1 cellular context compared by ENCODE assay signal in the genomic region with DNA sequence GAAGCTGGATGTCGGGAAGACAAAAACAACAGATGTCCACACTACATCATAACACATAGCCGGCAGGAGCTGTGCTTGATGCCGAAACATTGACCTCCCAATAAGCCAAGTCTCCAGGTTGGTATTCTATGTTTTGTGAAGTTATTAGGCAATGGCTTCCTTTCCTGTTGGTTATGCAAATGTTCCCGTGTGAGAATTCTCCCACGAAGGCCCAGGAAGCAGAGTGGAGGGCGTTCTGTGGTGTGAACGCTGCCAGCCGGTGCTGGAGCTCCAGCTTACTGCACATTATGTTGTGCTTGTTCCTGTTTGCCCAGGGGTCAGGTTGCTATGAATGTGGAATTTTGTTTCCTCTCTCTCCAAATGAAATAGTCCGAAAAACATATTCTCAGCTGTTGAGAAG.
TF ChIP-seq lines count a peak whose summit lies in the region.

No MANE protein-coding gene starts in this region.

TF ChIP-seq in GM23338, 12 proteins besides CTCF, POLR2A, EP300 and RAD21 (continued from another document):
- TF ChIP-seq, protein P1, sequence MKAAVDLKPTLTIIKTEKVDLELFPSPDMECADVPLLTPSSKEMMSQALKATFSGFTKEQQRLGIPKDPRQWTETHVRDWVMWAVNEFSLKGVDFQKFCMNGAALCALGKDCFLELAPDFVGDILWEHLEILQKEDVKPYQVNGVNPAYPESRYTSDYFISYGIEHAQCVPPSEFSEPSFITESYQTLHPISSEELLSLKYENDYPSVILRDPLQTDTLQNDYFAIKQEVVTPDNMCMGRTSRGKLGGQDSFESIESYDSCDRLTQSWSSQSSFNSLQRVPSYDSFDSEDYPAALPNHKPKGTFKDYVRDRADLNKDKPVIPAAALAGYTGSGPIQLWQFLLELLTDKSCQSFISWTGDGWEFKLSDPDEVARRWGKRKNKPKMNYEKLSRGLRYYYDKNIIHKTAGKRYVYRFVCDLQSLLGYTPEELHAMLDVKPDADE (IDR thresholded peaks at IDR 0.05) = no peak
- TF ChIP-seq EZH2 (IDR thresholded peaks at IDR 0.05; ENCODE audit: low read depth, unreplicated experiment) (no peak), CREB1 (CRISPR knock-in tag; IDR thresholded peaks at IDR 0.05; ENCODE audit: low read depth) (no peak), JUNB (IDR thresholded peaks at IDR 0.05; ENCODE audit: unreplicated experiment) (no peak), STAT1 (IDR thresholded peaks at IDR 0.05; ENCODE audit: unreplicated experiment) (no peak), POLR2AphosphoS5 (IDR thresholded peaks at IDR 0.05; ENCODE audit: low read depth) (no peak), NANOG (IDR thresholded peaks at IDR 0.05; ENCODE audit: borderline replicate concordance) (no peak)
- TF ChIP-seq, protein P2, sequence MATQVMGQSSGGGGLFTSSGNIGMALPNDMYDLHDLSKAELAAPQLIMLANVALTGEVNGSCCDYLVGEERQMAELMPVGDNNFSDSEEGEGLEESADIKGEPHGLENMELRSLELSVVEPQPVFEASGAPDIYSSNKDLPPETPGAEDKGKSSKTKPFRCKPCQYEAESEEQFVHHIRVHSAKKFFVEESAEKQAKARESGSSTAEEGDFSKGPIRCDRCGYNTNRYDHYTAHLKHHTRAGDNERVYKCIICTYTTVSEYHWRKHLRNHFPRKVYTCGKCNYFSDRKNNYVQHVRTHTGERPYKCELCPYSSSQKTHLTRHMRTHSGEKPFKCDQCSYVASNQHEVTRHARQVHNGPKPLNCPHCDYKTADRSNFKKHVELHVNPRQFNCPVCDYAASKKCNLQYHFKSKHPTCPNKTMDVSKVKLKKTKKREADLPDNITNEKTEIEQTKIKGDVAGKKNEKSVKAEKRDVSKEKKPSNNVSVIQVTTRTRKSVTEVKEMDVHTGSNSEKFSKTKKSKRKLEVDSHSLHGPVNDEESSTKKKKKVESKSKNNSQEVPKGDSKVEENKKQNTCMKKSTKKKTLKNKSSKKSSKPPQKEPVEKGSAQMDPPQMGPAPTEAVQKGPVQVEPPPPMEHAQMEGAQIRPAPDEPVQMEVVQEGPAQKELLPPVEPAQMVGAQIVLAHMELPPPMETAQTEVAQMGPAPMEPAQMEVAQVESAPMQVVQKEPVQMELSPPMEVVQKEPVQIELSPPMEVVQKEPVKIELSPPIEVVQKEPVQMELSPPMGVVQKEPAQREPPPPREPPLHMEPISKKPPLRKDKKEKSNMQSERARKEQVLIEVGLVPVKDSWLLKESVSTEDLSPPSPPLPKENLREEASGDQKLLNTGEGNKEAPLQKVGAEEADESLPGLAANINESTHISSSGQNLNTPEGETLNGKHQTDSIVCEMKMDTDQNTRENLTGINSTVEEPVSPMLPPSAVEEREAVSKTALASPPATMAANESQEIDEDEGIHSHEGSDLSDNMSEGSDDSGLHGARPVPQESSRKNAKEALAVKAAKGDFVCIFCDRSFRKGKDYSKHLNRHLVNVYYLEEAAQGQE (IDR thresholded peaks at IDR 0.05; ENCODE audit: unreplicated experiment) = no peak
